In the genomic region with DNA sequence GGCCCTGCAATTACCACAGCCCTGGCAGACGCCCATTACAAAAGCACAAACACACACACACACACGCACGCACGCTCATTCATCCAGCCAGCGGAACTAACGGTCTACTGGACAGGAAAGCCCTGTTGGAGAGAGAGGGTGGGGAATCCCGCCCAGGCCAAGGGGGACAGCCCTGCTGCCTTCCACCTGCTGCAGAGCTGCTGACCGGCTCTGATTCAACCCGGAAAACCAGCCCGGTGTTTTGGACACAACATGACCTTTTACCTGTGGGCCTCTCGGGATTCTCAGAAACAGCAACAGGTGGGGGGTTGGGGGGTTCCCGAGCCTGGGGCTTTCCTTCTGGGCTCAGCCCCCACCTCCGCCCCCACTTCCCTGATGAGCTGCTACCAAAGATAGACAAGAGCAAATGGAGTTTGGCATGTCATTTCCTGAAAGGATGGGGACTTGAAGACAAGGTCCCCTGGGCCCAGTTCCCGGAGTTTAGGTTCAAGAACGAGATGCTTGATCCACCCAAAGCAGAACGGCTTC, we compare ENCODE assay signal across 10 cellular contexts. TPM values are rescaled to one million over a fixed set of nuclear protein-coding genes. Genes with fewer than 3 reads are reported as not detected.
DNase-seq lines count a peak whose midpoint lies in the region; FAIRE-seq and TF ChIP-seq lines count a peak whose summit lies in the region.
"Had no signal": no experiment of that assay in that cellular context is flagged by ENCODE, and none has a peak within 500 bp of the region (broad histone marks: within the 10 kb centered on the region; RNA-seq: fewer than 3 reads in every experiment).

No MANE protein-coding gene starts in this region.

- H3K9ac ChIP-seq in keratinocyte (ENCODE audit: control insufficient read depth, extremely low read depth, insufficient read depth, low read length): peak overlapping the region; percentile 75

- WGBS in thyroid gland, 2 donors: 32 to 35% methylated on average over 12 of the region's 16 CpGs

- H4K20me1 ChIP-seq in keratinocyte (ENCODE audit: control insufficient read depth, extremely low read depth, insufficient read depth, low read length): no peaks in the 10 kb centered on the region

- H2AFZ ChIP-seq in keratinocyte (ENCODE audit: control insufficient read depth, low read length): no peak overlapping the region

- no peak for FAIRE-seq in keratinocyte (lab: Jason Lieb, UNC)

- peak overlapping the region in 1 of 3 experiments; percentile 7 for H3K4me3 ChIP-seq in keratinocyte (ENCODE audit: control insufficient read depth in 2 of 3, extremely low read depth in 1 of 3, insufficient read depth in 2 of 3, low read depth in 1 of 3, low read length in 3 of 3)
- no peak overlapping the region for H3K4me3 ChIP-seq in thyroid gland (replicated peaks in 1 of 3)

- no peaks in the 10 kb centered on the region for H3K9me1 ChIP-seq in keratinocyte (ENCODE audit: control insufficient read depth, extremely low read depth, insufficient read depth, low read length)

- H3K36me3 ChIP-seq in keratinocyte (ENCODE audit: control insufficient read depth in 2 of 2, extremely low read depth in 1 of 2, insufficient read depth in 2 of 2, low read length in 2 of 2) (no peaks in the 10 kb centered on the region), thyroid gland (no peaks in the 10 kb centered on the region)

- H3K27ac ChIP-seq in keratinocyte (ENCODE audit: control insufficient read depth, insufficient read depth, low read length): peak overlapping the region; percentile 93
- peak overlapping the region in 1 of 3 donors; percentile 28 for H3K27ac ChIP-seq in thyroid gland

- TF ChIP-seq CTCF in keratinocyte (optimal IDR thresholded peaks at IDR 0.05 in 1 of 3, IDR thresholded peaks at IDR 0.05 in 1 of 3, conservative IDR thresholded peaks at IDR 0.05 in 1 of 3; ENCODE audit: extremely low read depth in 1 of 3, insufficient read depth in 2 of 3, low read length in 3 of 3): no peak
- no peak for TF ChIP-seq CTCF in thyroid gland (IDR thresholded peaks at IDR 0.05)

- peak; percentile 78 for DNase-seq in KBM-7
- peak in 30 of 58 donors; percentile 2 to 52 (median 28) for DNase-seq in anterior cingulate cortex (lab: John Stamatoyannopoulos, UW)
- no peak for DNase-seq in keratinocyte (ENCODE audit: low read depth, low spot score)
- DNase-seq in thyroid gland: peak; percentile 52 to 60
- no peak for DNase-seq in SW 1271 (lab: John Stamatoyannopoulos, UW)
- DNase-seq in pons (ENCODE audit: low spot score): no peak
- DNase-seq in NCI-H748 treated with DMSO at 0.1 percent for 48 hours (lab: John Stamatoyannopoulos, UW): no peak
- DNase-seq: activated CD4-positive, alpha-beta memory T cell treated with anti-CD3 and anti-CD28 coated beads, Interleukin-2, amount 10 ng/mL, durations not matched to agents 7 days and 5 days; naive thymus-derived CD8-positive, alpha-beta T cell; NCI-H2081 had no signal

- H3K9me3 ChIP-seq in keratinocyte (ENCODE audit: control insufficient read depth, low read depth, low read length) (no peaks in the 10 kb centered on the region), thyroid gland (no peaks in the 10 kb centered on the region)

- intact Hi-C loops in thyroid gland (cut with DNase I): no loop called here

- H3K79me2 ChIP-seq in keratinocyte (ENCODE audit: control insufficient read depth, insufficient read depth, low read length): no peaks in the 10 kb centered on the region

- dilution Hi-C loops in keratinocyte (cut with MboI; ENCODE audit: extremely low pct_ligation_motif_present, low sequenced_read_pairs): no loop called here

- H3K27me3 ChIP-seq in keratinocyte (ENCODE audit: control insufficient read depth, extremely low read depth, insufficient read depth, low read length): no peaks in the 10 kb centered on the region
- no peaks in the 10 kb centered on the region for H3K27me3 ChIP-seq in thyroid gland

- H3K4me1 ChIP-seq in keratinocyte (ENCODE audit: control insufficient read depth, extremely low read depth, insufficient read depth, low read length) (peaks cover 32% of the 10 kb centered on the region), thyroid gland (peaks cover 0 to 21% of the 10 kb centered on the region in 2 donors)

- H3K4me2 ChIP-seq in keratinocyte (ENCODE audit: control insufficient read depth, extremely low read depth, insufficient read depth, low read depth, low read length): peak overlapping the region; percentile 58

- in situ Hi-C loops in KBM-7 (cut with MboI; ENCODE audit: low pct_unique_long_range_greater_than_20kb, low sequenced_read_pairs): no loop called here

- TF ChIP-seq POLR2A in thyroid gland (IDR thresholded peaks at IDR 0.05): no peak

RNA-seq across cellular contexts. Expression of a gene that starts 18.5 kb away (rescaled TPM):
- 522 to 820 TPM (median 808 TPM) in 3 replicates for polyA plus RNA-seq in keratinocyte
- polyA plus RNA-seq in keratinocyte (2011; ENCODE audit: low read depth): 34.7 TPM
- 285 and 359 TPM in 2 replicates for polyA plus RNA-seq in keratinocyte (2011; cell fraction: cytosol; rRNA removed)
- 835 and 1,052 TPM in 2 replicates for polyA plus RNA-seq in keratinocyte (2011; cell fraction: nucleus; rRNA removed)
- polyA plus RNA-seq in keratinocyte (2012; ENCODE audit: low replicate concordance): 93.7 and 469 TPM in 2 replicates
- 678 to 1,056 TPM (median 837 TPM) in 3 replicates for polyA minus RNA-seq in keratinocyte
- polyA minus RNA-seq in keratinocyte (2011; cell fraction: cytosol; rRNA and poly(A)+ RNA removed): 628 TPM
- 723 and 866 TPM in 2 replicates for polyA minus RNA-seq in keratinocyte (2011; cell fraction: nucleus; rRNA and poly(A)+ RNA removed)
- 10 to 100 TPM in 1 of 4 donors, 1 to 10 TPM in 3; 4.7 to 18.6 (median 7.6) TPM for total RNA-seq in thyroid gland
- polyA plus RNA-seq: naive thymus-derived CD8-positive, alpha-beta T cell had no signal

RNA-seq across cellular contexts. Expression of a gene that starts 23.1 kb away (rescaled TPM):
- polyA plus RNA-seq in keratinocyte: 3.0 to 3.9 TPM (median 3.6 TPM) in 3 replicates
- polyA plus RNA-seq in keratinocyte (2011; ENCODE audit: low read depth): 3.5 TPM
- polyA plus RNA-seq in keratinocyte (2011; cell fraction: cytosol; rRNA removed): 1.9 and 2.2 TPM in 2 replicates
- 10.0 and 14.9 TPM in 2 replicates for polyA plus RNA-seq in keratinocyte (2011; cell fraction: nucleus; rRNA removed)
- 6.4 and 13.0 TPM in 2 replicates for polyA plus RNA-seq in keratinocyte (2012; ENCODE audit: low replicate concordance)
- polyA minus RNA-seq in keratinocyte: 3.2 to 11.9 TPM (median 7.8 TPM) in 3 replicates
- 8.6 TPM for polyA minus RNA-seq in keratinocyte (2011; cell fraction: cytosol; rRNA and poly(A)+ RNA removed)
- 6.0 and 10.9 TPM in 2 replicates for polyA minus RNA-seq in keratinocyte (2011; cell fraction: nucleus; rRNA and poly(A)+ RNA removed)
- total RNA-seq in thyroid gland: 10 to 100 TPM; 19.6 to 36.4 (median 28.5) TPM

RNA-seq across cellular contexts. Expression of a gene that starts 45.9 kb away (rescaled TPM):
- 279 to 310 TPM (median 289 TPM) in 3 replicates for polyA plus RNA-seq in keratinocyte
- polyA plus RNA-seq in keratinocyte (2011; ENCODE audit: low read depth): 177 TPM
- 272 and 352 TPM in 2 replicates for polyA plus RNA-seq in keratinocyte (2011; cell fraction: cytosol; rRNA removed)
- 191 and 237 TPM in 2 replicates for polyA plus RNA-seq in keratinocyte (2011; cell fraction: nucleus; rRNA removed)
- 194 and 251 TPM in 2 replicates for polyA plus RNA-seq in keratinocyte (2012; ENCODE audit: low replicate concordance)
- 89.4 to 186 TPM (median 148 TPM) in 3 replicates for polyA minus RNA-seq in keratinocyte
- 164 TPM for polyA minus RNA-seq in keratinocyte (2011; cell fraction: cytosol; rRNA and poly(A)+ RNA removed)
- 32.7 and 46.5 TPM in 2 replicates for polyA minus RNA-seq in keratinocyte (2011; cell fraction: nucleus; rRNA and poly(A)+ RNA removed)
- total RNA-seq in thyroid gland: 10 to 100 TPM; 29.0 to 59.6 (median 41.3) TPM

RNA-seq across cellular contexts. Expression of a gene that starts 57.0 kb away (rescaled TPM):
- polyA plus RNA-seq in keratinocyte: 0.04 to 0.06 TPM in 2 of 3 replicates, not detected in the other
- 0.16 TPM for polyA plus RNA-seq in keratinocyte (2011; ENCODE audit: low read depth)
- polyA plus RNA-seq in keratinocyte (2011; cell fraction: cytosol; rRNA removed): 0.12 TPM in 1 of 2 replicates, not detected in the other
- polyA plus RNA-seq in keratinocyte (2011; cell fraction: nucleus; rRNA removed): 0.13 TPM in 1 of 2 replicates, not detected in the other
- polyA plus RNA-seq in keratinocyte (2012; ENCODE audit: low replicate concordance): 0.15 and 0.55 TPM in 2 replicates
- polyA minus RNA-seq in keratinocyte: not detected in 3 replicates
- polyA minus RNA-seq in keratinocyte (2011; cell fraction: cytosol; rRNA and poly(A)+ RNA removed): not detected
- not detected in 2 replicates for polyA minus RNA-seq in keratinocyte (2011; cell fraction: nucleus; rRNA and poly(A)+ RNA removed)
- total RNA-seq in thyroid gland: 1 to 10 TPM in 2 of 4 donors, not detected in 2; 1.3 to 2.3 TPM
- total RNA-seq: naive thymus-derived CD8-positive, alpha-beta T cell had no signal
- polyA plus RNA-seq: naive thymus-derived CD8-positive, alpha-beta T cell had no signal

Comparison
In these comparisons a context has a peak if more than half of its experiments do, and no peak if none do; other contexts are left out.
1. DNase-seq: peak in KBM-7 (single experiment), anterior cingulate cortex (30 of 58) and thyroid gland (2 of 2); none in keratinocyte (single experiment), SW 1271 (0 of 2), pons (single experiment) and NCI-H748 treated with DMSO at 0.1 percent for 48 hours (single experiment).